In genomic region chr14:102908766-102909455, GRCh38 we compare ENCODE assay signal across 30 cellular contexts. TPM values are rescaled to one million over a fixed set of nuclear protein-coding genes. Genes with fewer than 3 reads are reported as not detected.
A peak's percentile ranks its signal among the peaks of the same experiment; 100 is the strongest.
DNase-seq lines count a peak whose midpoint lies in the region; ATAC-seq and TF ChIP-seq lines count a peak whose summit lies in the region.
"Had no signal": no experiment of that assay in that cellular context is flagged by ENCODE, and none has a peak within 500 bp of the region (broad histone marks: within the 10 kb centered on the region; RNA-seq: fewer than 3 reads in every experiment).

No MANE protein-coding gene starts in this region.

- H3K4me3 ChIP-seq in GM23338 (no peak overlapping the region), neural progenitor cell (no peak overlapping the region)
- H3K4me3 ChIP-seq: esophagus muscularis mucosa, left lung had no signal

- H3K9me3 ChIP-seq in neural progenitor cell (ENCODE audit: low read depth), result no peaks in the 10 kb centered on the region
- H3K9me3 ChIP-seq: esophagus muscularis mucosa, left lung had no signal

- H3K9ac ChIP-seq in neural progenitor cell, result no peak overlapping the region
- H3K9ac ChIP-seq: KMS-11 had no signal

- no peak for DNase-seq in activated T-cell treated with anti-CD3 and anti-CD28 coated beads, Interleukin-2, amount 50 U/mL, for 24 hours
- DNase-seq in activated T-cell treated with anti-CD3 and anti-CD28 coated beads, Interleukin-2, amount 50 U/mL, for 1 hour, result no peak
- no peak for DNase-seq in GM23338 (ENCODE audit: low spot score)
- no peak for DNase-seq in memory B cell (ENCODE audit: low spot score in 2 of 2)
- no peak for DNase-seq in stimulated activated effector memory CD8-positive, alpha-beta T cell treated with anti-CD3 and anti-CD28 coated beads, Interleukin-12 subunit alpha, Interleukin-12 subunit beta, amount 100 ng/mL, for 72 hours (ENCODE audit: low spot score in 2 of 2)
- no peak for DNase-seq in NCI-H2029 treated with DMSO at 0.1 percent for 48 hours (lab: John Stamatoyannopoulos, UW)
- DNase-seq in neural progenitor cell (ENCODE audit: low spot score), result no peak
- no peak for DNase-seq in activated CD8-positive, alpha-beta memory T cell treated with anti-CD3 and anti-CD28 coated beads, Interleukin-2, amount 10 ng/mL, durations not matched to agents 7 days and 5 days
- DNase-seq: activated CD4-positive, alpha-beta T cell treated with anti-CD3 and anti-CD28 coated beads, Interleukin-2, amount 50 U/mL, for 48 hours; activated CD4-positive, CD25-positive, alpha-beta regulatory T cell treated with anti-CD3 and anti-CD28 coated beads, Interleukin-2, amount 50 U/mL, for 72 hours; activated naive CD8-positive, alpha-beta T cell treated with anti-CD3 and anti-CD28 coated beads, Interleukin-2, amount 50 U/mL, for 24 hours; CD8-positive, alpha-beta T cell; central memory CD4-positive, alpha-beta T cell; EL; foreskin keratinocyte; H9; head of caudate nucleus; NCI-H1417; NCI-H2081 treated with DMSO at 0.1 percent for 48 hours; NCI-H226; NCI-H526 treated with DMSO at 0.1 percent for 48 hours; NK-92 treated with Interleukin-12 subunit alpha and Interleukin-12 subunit beta, amount 100 ng/mL, for 24 hours; PC-3; SHP77; stimulated activated naive CD8-positive, alpha-beta T cell treated with anti-CD3 and anti-CD28 coated beads, Interleukin-15, Interleukin-2, amounts not matched to agents 100 U/mL and 50 U/mL, for 24 hours had no signal

- H3K4me1 Mint-ChIP-seq in activated T-cell treated with anti-CD3 and anti-CD28 coated beads, Interleukin-2, amount 50 U/mL, for 24 hours (ENCODE audit: low read depth), result no peaks in the 10 kb centered on the region
- H3K4me1 Mint-ChIP-seq in GM23338, result no peaks in the 10 kb centered on the region
- peaks cover 9% of the 10 kb centered on the region for H3K4me1 Mint-ChIP-seq in memory B cell
- peaks cover 5% of the 10 kb centered on the region for H3K4me1 Mint-ChIP-seq in stimulated activated effector memory CD8-positive, alpha-beta T cell treated with anti-CD3 and anti-CD28 coated beads, Interleukin-12 subunit alpha, Interleukin-12 subunit beta, amount 100 ng/mL, for 72 hours
- peaks cover 6% of the 10 kb centered on the region for H3K4me1 Mint-ChIP-seq in neural progenitor cell
- H3K4me1 Mint-ChIP-seq in activated CD8-positive, alpha-beta memory T cell treated with anti-CD3 and anti-CD28 coated beads, Interleukin-2, amount 10 ng/mL, durations not matched to agents 7 days and 5 days, result no peaks in the 10 kb centered on the region
- H3K4me1 Mint-ChIP-seq: H9 had no signal

- H3K4me3 Mint-ChIP-seq in activated T-cell treated with anti-CD3 and anti-CD28 coated beads, Interleukin-2, amount 50 U/mL, for 24 hours, result no peak overlapping the region
- H3K4me3 Mint-ChIP-seq in GM23338, result no peak overlapping the region
- no peak overlapping the region for H3K4me3 Mint-ChIP-seq in memory B cell
- H3K4me3 Mint-ChIP-seq in stimulated activated effector memory CD8-positive, alpha-beta T cell treated with anti-CD3 and anti-CD28 coated beads, Interleukin-12 subunit alpha, Interleukin-12 subunit beta, amount 100 ng/mL, for 72 hours, result no peak overlapping the region
- no peak overlapping the region for H3K4me3 Mint-ChIP-seq in neural progenitor cell
- no peak overlapping the region for H3K4me3 Mint-ChIP-seq in activated CD8-positive, alpha-beta memory T cell treated with anti-CD3 and anti-CD28 coated beads, Interleukin-2, amount 10 ng/mL, durations not matched to agents 7 days and 5 days
- H3K4me3 Mint-ChIP-seq: activated naive CD8-positive, alpha-beta T cell treated with anti-CD3 and anti-CD28 coated beads, Interleukin-2, amount 50 U/mL, for 24 hours; CD8-positive, alpha-beta T cell; H9; T-helper 2 cell treated with Interferon-gamma antibody and Interleukin-4, amounts not matched to agents 5 μg/mL and 100 μg/mL, for 36 hours had no signal

- H3K36me3 Mint-ChIP-seq in activated T-cell treated with anti-CD3 and anti-CD28 coated beads, Interleukin-2, amount 50 U/mL, for 24 hours (ENCODE audit: low read depth), result peaks cover 78% of the 10 kb centered on the region
- H3K36me3 Mint-ChIP-seq in GM23338 (ENCODE audit: low read depth), result peaks cover 32% of the 10 kb centered on the region
- H3K36me3 Mint-ChIP-seq in memory B cell, result peaks cover 18% of the 10 kb centered on the region
- peaks cover 93% of the 10 kb centered on the region for H3K36me3 Mint-ChIP-seq in stimulated activated effector memory CD8-positive, alpha-beta T cell treated with anti-CD3 and anti-CD28 coated beads, Interleukin-12 subunit alpha, Interleukin-12 subunit beta, amount 100 ng/mL, for 72 hours
- peaks cover 22% of the 10 kb centered on the region for H3K36me3 Mint-ChIP-seq in neural progenitor cell
- H3K36me3 Mint-ChIP-seq in activated CD8-positive, alpha-beta memory T cell treated with anti-CD3 and anti-CD28 coated beads, Interleukin-2, amount 10 ng/mL, durations not matched to agents 7 days and 5 days, result peaks cover 8% of the 10 kb centered on the region

- H3K36me3 ChIP-seq in GM23338 (ENCODE audit: insufficient read depth), result no peaks in the 10 kb centered on the region
- peaks cover 6% of the 10 kb centered on the region for H3K36me3 ChIP-seq in neural progenitor cell

- H3K4me1 ChIP-seq in GM23338 (ENCODE audit: insufficient read depth) (no peaks in the 10 kb centered on the region), neural progenitor cell (no peaks in the 10 kb centered on the region)
- H3K4me1 ChIP-seq: esophagus muscularis mucosa, foreskin keratinocyte, left lung had no signal

- no peaks in the 10 kb centered on the region for H3K9me3 Mint-ChIP-seq in activated T-cell treated with anti-CD3 and anti-CD28 coated beads, Interleukin-2, amount 50 U/mL, for 24 hours
- peaks cover 21% of the 10 kb centered on the region for H3K9me3 Mint-ChIP-seq in GM23338
- H3K9me3 Mint-ChIP-seq in memory B cell, result no peaks in the 10 kb centered on the region
- no peaks in the 10 kb centered on the region for H3K9me3 Mint-ChIP-seq in stimulated activated effector memory CD8-positive, alpha-beta T cell treated with anti-CD3 and anti-CD28 coated beads, Interleukin-12 subunit alpha, Interleukin-12 subunit beta, amount 100 ng/mL, for 72 hours
- peaks cover 5% of the 10 kb centered on the region for H3K9me3 Mint-ChIP-seq in neural progenitor cell
- no peaks in the 10 kb centered on the region for H3K9me3 Mint-ChIP-seq in activated CD8-positive, alpha-beta memory T cell treated with anti-CD3 and anti-CD28 coated beads, Interleukin-2, amount 10 ng/mL, durations not matched to agents 7 days and 5 days (ENCODE audit: low read depth)
- H3K9me3 Mint-ChIP-seq: activated naive CD8-positive, alpha-beta T cell treated with anti-CD3 and anti-CD28 coated beads, Interleukin-2, amount 50 U/mL, for 24 hours; activated T-helper 2 cell treated with anti-CD3 and anti-CD28 coated beads, Interferon-gamma antibody, Interleukin-2, Interleukin-4, amounts not matched to agents 10 μg/mL and 5 μg/mL and 100 μg/mL, durations not matched to agents 14 hours and 24 hours and 36 hours; CD8-positive, alpha-beta T cell; T-helper 2 cell treated with Interferon-gamma antibody and Interleukin-4, amounts not matched to agents 5 μg/mL and 100 μg/mL, for 36 hours had no signal

- ATAC-seq in GM23338 (no peak), memory B cell (ENCODE audit: low read depth) (no peak)
- ATAC-seq in stimulated activated effector memory CD8-positive, alpha-beta T cell treated with anti-CD3 and anti-CD28 coated beads, Interleukin-12 subunit alpha, Interleukin-12 subunit beta, amount 100 ng/mL, for 72 hours, result no peak
- ATAC-seq in activated CD8-positive, alpha-beta memory T cell treated with anti-CD3 and anti-CD28 coated beads, Interleukin-2, amount 10 ng/mL, durations not matched to agents 7 days and 5 days, result no peak
- ATAC-seq: activated naive CD8-positive, alpha-beta T cell treated with anti-CD3 and anti-CD28 coated beads, Interleukin-2, amount 50 U/mL, for 24 hours; CD8-positive, alpha-beta T cell; foreskin keratinocyte; left lung; PC-3; stimulated activated naive CD8-positive, alpha-beta T cell treated with anti-CD3 and anti-CD28 coated beads, Interleukin-15, Interleukin-2, amounts not matched to agents 100 U/mL and 50 U/mL, for 24 hours had no signal

- TF ChIP-seq CTCF in GM23338 (conservative IDR thresholded peaks at IDR 0.05; ENCODE audit: low read depth in 2 of 2), result no peak
- TF ChIP-seq CTCF in neural progenitor cell (IDR thresholded peaks at IDR 0.05), result no peak

- no peaks in the 10 kb centered on the region for H4K20me1 ChIP-seq in GM23338 (replicated peaks; ENCODE audit: insufficient read depth)
- H4K20me1 ChIP-seq in neural progenitor cell (ENCODE audit: low read depth), result no peaks in the 10 kb centered on the region

- CTCF ChIA-PET in activated CD8-positive, alpha-beta memory T cell treated with anti-CD3 and anti-CD28 coated beads, Interleukin-2, amount 10 ng/mL, durations not matched to agents 7 days and 5 days (lab: Charles Lee), result interaction anchor here (1.5 kb wide), 1 partner anchor 215 kb away, joined by 4 read pairs; no protein-coding TSS in a partner anchor

- no peak overlapping the region for H2AFZ ChIP-seq in GM23338
- no peak overlapping the region for H2AFZ ChIP-seq in neural progenitor cell (replicated peaks)

- H3K27me3 ChIP-seq in GM23338 (ENCODE audit: insufficient read depth) (no peaks in the 10 kb centered on the region), neural progenitor cell (no peaks in the 10 kb centered on the region)
- H3K27me3 ChIP-seq: esophagus muscularis mucosa, foreskin keratinocyte, left lung had no signal

- H3K79me2 ChIP-seq in GM23338 (replicated peaks; ENCODE audit: insufficient read depth) (no peaks in the 10 kb centered on the region), neural progenitor cell (ENCODE audit: low read depth) (no peaks in the 10 kb centered on the region)

- no peaks in the 10 kb centered on the region for H3K27me3 Mint-ChIP-seq in activated T-cell treated with anti-CD3 and anti-CD28 coated beads, Interleukin-2, amount 50 U/mL, for 24 hours
- peaks cover 2% of the 10 kb centered on the region for H3K27me3 Mint-ChIP-seq in GM23338 (ENCODE audit: insufficient read depth, low read depth, poor library complexity)
- no peaks in the 10 kb centered on the region for H3K27me3 Mint-ChIP-seq in memory B cell
- peaks cover 8% of the 10 kb centered on the region for H3K27me3 Mint-ChIP-seq in neural progenitor cell (ENCODE audit: insufficient read depth, low read depth)
- H3K27me3 Mint-ChIP-seq in activated CD8-positive, alpha-beta memory T cell treated with anti-CD3 and anti-CD28 coated beads, Interleukin-2, amount 10 ng/mL, durations not matched to agents 7 days and 5 days, result no peaks in the 10 kb centered on the region
- H3K27me3 Mint-ChIP-seq: activated naive CD8-positive, alpha-beta T cell treated with anti-CD3 and anti-CD28 coated beads, Interleukin-2, amount 50 U/mL, for 24 hours had no signal

- H3K4me2 ChIP-seq in GM23338 (no peak overlapping the region), neural progenitor cell (no peak overlapping the region)
- H3K4me2 ChIP-seq: KMS-11 had no signal

- H3K27ac Mint-ChIP-seq in activated T-cell treated with anti-CD3 and anti-CD28 coated beads, Interleukin-2, amount 50 U/mL, for 24 hours, result peak overlapping the region; percentile 44
- peak overlapping the region; percentile 59; the same call in 1 of the 2 replicates for H3K27ac Mint-ChIP-seq in GM23338
- H3K27ac Mint-ChIP-seq in memory B cell, result peak overlapping the region; percentile 14
- H3K27ac Mint-ChIP-seq in stimulated activated effector memory CD8-positive, alpha-beta T cell treated with anti-CD3 and anti-CD28 coated beads, Interleukin-12 subunit alpha, Interleukin-12 subunit beta, amount 100 ng/mL, for 72 hours, result peak overlapping the region; percentile 71
- H3K27ac Mint-ChIP-seq in neural progenitor cell, result no peak overlapping the region
- no peak overlapping the region for H3K27ac Mint-ChIP-seq in activated CD8-positive, alpha-beta memory T cell treated with anti-CD3 and anti-CD28 coated beads, Interleukin-2, amount 10 ng/mL, durations not matched to agents 7 days and 5 days
- H3K27ac Mint-ChIP-seq: activated naive CD8-positive, alpha-beta T cell treated with anti-CD3 and anti-CD28 coated beads, Interleukin-2, amount 50 U/mL, for 24 hours; activated T-helper 2 cell treated with anti-CD3 and anti-CD28 coated beads, Interferon-gamma antibody, Interleukin-2, Interleukin-4, amounts not matched to agents 10 μg/mL and 5 μg/mL and 100 μg/mL, durations not matched to agents 14 hours and 24 hours and 36 hours; CD8-positive, alpha-beta T cell; T-helper 2 cell treated with Interferon-gamma antibody and Interleukin-4, amounts not matched to agents 5 μg/mL and 100 μg/mL, for 36 hours had no signal

- H3K27ac ChIP-seq in GM23338 (ENCODE audit: low read depth) (no peak overlapping the region), neural progenitor cell (no peak overlapping the region)
- H3K27ac ChIP-seq: esophagus muscularis mucosa, foreskin keratinocyte, KMS-11, left lung had no signal

- H3K9me2 ChIP-seq in GM23338 (ENCODE audit: insufficient read depth), result no peaks in the 10 kb centered on the region

- H3F3A ChIP-seq in GM23338 (replicated peaks; ENCODE audit: low read depth) (0 out of 2 replicates have a peak, but pooled peaks cover 7% of the 10 kb centered on the region), neural progenitor cell (ENCODE audit: low read depth) (no peaks in the 10 kb centered on the region)

RNA-seq across cellular contexts. Expression of gene AMN, which starts 13.6 kb away (rescaled TPM):
- total RNA-seq in GM23338 (2014; rRNA removed; shearing (Covaris generic)), result 0.16 and 0.69 TPM in 2 replicates
- 1.2 and 1.6 TPM in 2 replicates for polyA plus RNA-seq in GM23338 (2016; fragmentation: Nextera tagmentation; extraction: Ambion mirVana)
- 0.28 TPM in 1 of 2 replicates, not detected in the other for total RNA-seq in neural progenitor cell (ENCODE audit: low replicate concordance)
- total RNA-seq in activated CD8-positive, alpha-beta memory T cell treated with anti-CD3 and anti-CD28 coated beads, Interleukin-2, amount 10 ng/mL, durations not matched to agents 7 days and 5 days, result under 1 TPM; 0.35 to 0.53 TPM
- total RNA-seq: PC-3 had no signal

Comparison
In these comparisons a context has a peak if more than half of its experiments do, and no peak if none do; other contexts are left out.
1. H3K27ac Mint-ChIP-seq: peak in activated T-cell treated with anti-CD3 and anti-CD28 coated beads, Interleukin-2, amount 50 U/mL, for 24 hours (single experiment), GM23338 (single experiment), memory B cell (single experiment) and stimulated activated effector memory CD8-positive, alpha-beta T cell treated with anti-CD3 and anti-CD28 coated beads, Interleukin-12 subunit alpha, Interleukin-12 subunit beta, amount 100 ng/mL, for 72 hours (single experiment); none in neural progenitor cell (single experiment) and activated CD8-positive, alpha-beta memory T cell treated with anti-CD3 and anti-CD28 coated beads, Interleukin-2, amount 10 ng/mL, durations not matched to agents 7 days and 5 days (single experiment).